In genomic region chr6:18078875-18079274, GRCh38 we compare ENCODE assay signal across 24 cellular contexts.
"Had no signal": no experiment of that assay in that cellular context is flagged by ENCODE, and none has a peak within 500 bp of the region (broad histone marks: within the 10 kb centered on the region; RNA-seq: fewer than 3 reads in every experiment).

No MANE protein-coding gene starts in this region.

- H3K27ac ChIP-seq: dorsolateral prefrontal cortex, prostate gland, right atrium auricular region, testis, tibial artery had no signal

- ATAC-seq: left lobe of liver; mucosa of descending colon; naive thymus-derived CD8-positive, alpha-beta T cell; sciatic nerve; stimulated activated naive CD8-positive, alpha-beta T cell treated with anti-CD3 and anti-CD28 coated beads, Interleukin-15, Interleukin-2, amounts not matched to agents 100 U/mL and 50 U/mL, for 24 hours had no signal

- H3K36me3 Mint-ChIP-seq: mesothelial cell of epicardium, type B pancreatic cell had no signal

- DNase-seq: dorsolateral prefrontal cortex; effector CD4-positive, alpha-beta T cell; kidney; mucosa of descending colon; naive thymus-derived CD8-positive, alpha-beta T cell; nephron progenitor cell; nucleus accumbens; stimulated activated CD4-positive, alpha-beta T cell treated with anti-CD3 and anti-CD28 coated beads, Interleukin-12 subunit alpha, Interleukin-12 subunit beta, amount 100 ng/mL, for 4 hours; stimulated activated CD4-positive, alpha-beta T cell treated with anti-CD3 and anti-CD28 coated beads, Interleukin-1b, Interleukin-23, amount 100 ng/mL, for 48 hours; stimulated activated CD4-positive, alpha-beta T cell treated with anti-CD3 and anti-CD28 coated beads, Interleukin-4, amount 100 ng/mL, for 1 hour; stimulated activated CD8-positive, alpha-beta memory T cell treated with anti-CD3 and anti-CD28 coated beads, Interleukin-4, amount 100 ng/mL, for 48 hours; stimulated activated naive CD8-positive, alpha-beta T cell treated with anti-CD3 and anti-CD28 coated beads, Interleukin-15, Interleukin-2, amounts not matched to agents 100 U/mL and 50 U/mL, for 24 hours; substantia nigra; testis; tibial artery had no signal

- H3K4me1 ChIP-seq: prostate gland, right atrium auricular region, testis had no signal

- H3K27ac Mint-ChIP-seq: memory B cell; mesothelial cell of epicardium; naive thymus-derived CD8-positive, alpha-beta T cell; nephron progenitor cell; type B pancreatic cell had no signal

- H3K36me3 ChIP-seq: prostate gland, right atrium auricular region, tibial artery had no signal

- H3K9me3 ChIP-seq: prostate gland, right atrium auricular region, testis, tibial artery had no signal

- H3K27me3 ChIP-seq: dorsolateral prefrontal cortex, right atrium auricular region, testis, tibial artery had no signal

- H3K27me3 Mint-ChIP-seq: type B pancreatic cell had no signal

- H3K4me3 ChIP-seq: dorsolateral prefrontal cortex, lung, mucosa of descending colon, prostate gland, right atrium auricular region, smooth muscle cell, testis, tibial artery had no signal

- H3K4me1 Mint-ChIP-seq: naive thymus-derived CD8-positive, alpha-beta T cell; nephron progenitor cell had no signal

- H3K9me3 Mint-ChIP-seq: type B pancreatic cell had no signal

- H3K4me3 Mint-ChIP-seq: memory B cell; mesothelial cell of epicardium; naive thymus-derived CD8-positive, alpha-beta T cell; nephron progenitor cell; type B pancreatic cell had no signal
